Comparison of ENCODE assay signal across 25 cellular contexts in genomic region chr10:116878123-116878522, GRCh38. TPM values are rescaled to one million over a fixed set of nuclear protein-coding genes. Genes with fewer than 3 reads are reported as not detected.
DNase-seq lines count a peak whose midpoint lies in the region; ATAC-seq, FAIRE-seq and TF ChIP-seq lines count a peak whose summit lies in the region.
"Had no signal": no experiment of that assay in that cellular context is flagged by ENCODE, and none has a peak within 500 bp of the region (broad histone marks: within the 10 kb centered on the region; RNA-seq: fewer than 3 reads in every experiment).

No MANE protein-coding gene starts in this region.

- 0 out of 2 replicates have a peak, but pooled peaks cover 4% of the 10 kb centered on the region for H3K27me3 ChIP-seq in HCT116 (ENCODE audit: insufficient read depth, low read length)
- peaks cover 1 to 2% of the 10 kb centered on the region in 2 experiments for H3K27me3 ChIP-seq in endothelial cell of umbilical vein (ENCODE audit: control insufficient read depth in 2 of 2, insufficient read depth in 2 of 2, low read length in 2 of 2)
- H3K27me3 ChIP-seq: BLaER1 had no signal

- H3K4me1 ChIP-seq in HCT116 (ENCODE audit: control insufficient read depth in 1 of 2, insufficient read depth in 2 of 2, low read length in 2 of 2) = no peaks in the 10 kb centered on the region
- no peaks in the 10 kb centered on the region for H3K4me1 ChIP-seq in endothelial cell of umbilical vein (ENCODE audit: control insufficient read depth, extremely low read depth, insufficient read depth, low read length)
- H3K4me1 ChIP-seq: BLaER1 had no signal

- TF ChIP-seq CTCF in HCT116 (IDR thresholded peaks at IDR 0.05 in 2 of 3, conservative IDR thresholded peaks at IDR 0.05 in 1 of 3; ENCODE audit: borderline replicate concordance in 1 of 3, insufficient read depth in 1 of 3, low read depth in 2 of 3, low read length in 2 of 3) (no peak), endothelial cell of umbilical vein (IDR thresholded peaks at IDR 0.05; ENCODE audit: extremely low read depth in 1 of 2, insufficient read depth in 1 of 2, low read depth in 1 of 2, low read length in 2 of 2) (no peak)

- H3K27ac ChIP-seq in HCT116 (ENCODE audit: low read depth, low read length) = no peak overlapping the region
- H3K27ac ChIP-seq in endothelial cell of umbilical vein (ENCODE audit: insufficient read depth, low read depth, low read length) = no peak overlapping the region
- H3K27ac ChIP-seq: BLaER1 had no signal

- H3K9ac ChIP-seq in HCT116 (ENCODE audit: low read length) = no peak overlapping the region
- no peak overlapping the region for H3K9ac ChIP-seq in endothelial cell of umbilical vein (replicated peaks; ENCODE audit: extremely low read depth, insufficient read depth, low read length)
- H3K9ac ChIP-seq: BLaER1 had no signal

- dilution Hi-C loops in endothelial cell of umbilical vein (cut with MboI; ENCODE audit: extremely low pct_ligation_motif_present, low sequenced_read_pairs) = no loop called here

- H3K4me3 ChIP-seq in HCT116 (replicated peaks in 1 of 2; ENCODE audit: low read depth in 1 of 2, low read length in 2 of 2) = no peak overlapping the region
- no peak overlapping the region for H3K4me3 ChIP-seq in endothelial cell of umbilical vein (replicated peaks in 1 of 3; ENCODE audit: insufficient read depth in 1 of 3, low read depth in 1 of 3, low read length in 3 of 3)
- H3K4me3 ChIP-seq: BLaER1 had no signal

- H4K20me1 ChIP-seq in HCT116 (ENCODE audit: insufficient read depth) = no peaks in the 10 kb centered on the region
- H4K20me1 ChIP-seq in endothelial cell of umbilical vein (replicated peaks; ENCODE audit: control insufficient read depth, extremely low read depth, insufficient read depth, low read length) = no peaks in the 10 kb centered on the region
- H4K20me1 ChIP-seq: BLaER1 had no signal

- no peaks in the 10 kb centered on the region for H3K79me2 ChIP-seq in HCT116 (ENCODE audit: insufficient read depth, low read length)
- H3K79me2 ChIP-seq in endothelial cell of umbilical vein (ENCODE audit: control insufficient read depth, insufficient read depth, low read length) = no peaks in the 10 kb centered on the region

- no peak for TF ChIP-seq RAD21 in HCT116 (IDR thresholded peaks at IDR 0.05; ENCODE audit: low read depth)

- CTCF ChIA-PET in HCT116 (lab: Charles Lee) (no interaction called here), endothelial cell of umbilical vein (lab: Charles Lee) (no interaction called here)

- RAD21 ChIA-PET in HCT116 (lab: Charles Lee; ENCODE audit: low non-redundant PET in 1 of 2, low total read pairs in 2 of 2, uncharacterized antibody in 2 of 2, unreplicated experiment in 2 of 2) = no interaction called here

- BruUV-seq in HCT116 (replicated peaks; lab: Mats Ljungman, UMichigan) = TSS peak; percentile 30
- BruUV-seq in endothelial cell of umbilical vein (replicated peaks; lab: Mats Ljungman, UMichigan) = TSS peak; percentile 9

- H3K9me1 ChIP-seq in endothelial cell of umbilical vein (replicated peaks; ENCODE audit: control insufficient read depth, extremely low read depth, insufficient read depth, low read length) = no peaks in the 10 kb centered on the region

- no peak for FAIRE-seq in endothelial cell of umbilical vein (lab: Jason Lieb, UNC)
- FAIRE-seq: GM12891, GM19239, H54 had no signal

- H3K36me3 ChIP-seq in HCT116 (ENCODE audit: control insufficient read depth in 1 of 2, insufficient read depth in 2 of 2, low read length in 2 of 2) (peaks cover 0 to 6% of the 10 kb centered on the region in 2 experiments; a peak in 1 of 4 replicates), endothelial cell of umbilical vein (ENCODE audit: control insufficient read depth in 2 of 2, extremely low read depth in 1 of 2, insufficient read depth in 2 of 2, low read length in 2 of 2) (no peaks in the 10 kb centered on the region)
- H3K36me3 ChIP-seq: BLaER1 had no signal

- TF ChIP-seq POLR2A in HCT116 (IDR thresholded peaks at IDR 0.05; ENCODE audit: borderline replicate concordance, extremely low read depth, insufficient read depth, insufficient read length) (no peak), endothelial cell of umbilical vein (IDR thresholded peaks at IDR 0.05; ENCODE audit: low read depth, low read length) (no peak)

- DNase-seq in Ammon's horn (ENCODE audit: low spot score) (peak; percentile 18), HCT116 (ENCODE audit: low read depth, low spot score) (no peak), NCI-H69 (lab: John Stamatoyannopoulos, UW) (peak; percentile 72), endothelial cell of umbilical vein (ENCODE audit: low read depth, low spot score) (no peak)
- DNase-seq in activated T-cell treated with anti-CD3 and anti-CD28 coated beads, Interleukin-2, amount 50 U/mL, for 1 hour = no peak
- no peak for DNase-seq in stimulated activated CD4-positive, alpha-beta T cell treated with anti-CD3 and anti-CD28 coated beads, Interleukin-4, amount 100 ng/mL, for 24 hours
- DNase-seq in activated CD4-positive, CD25-positive, alpha-beta regulatory T cell (lab: John Stamatoyannopoulos, UW) = no peak
- DNase-seq: CD4-positive, CD25-positive, alpha-beta regulatory T cell; EL; GF-D8; Karpas-422; NCI-H1092; NCI-H1417 treated with DMSO at 0.1 percent for 48 hours; NCI-H1694 treated with DMSO at 0.1 percent for 48 hours; NCI-H510A treated with DMSO at 0.1 percent for 48 hours; NCI-H748 treated with DMSO at 0.1 percent for 48 hours; NK-92 treated with Interleukin-12 subunit alpha and Interleukin-12 subunit beta, amount 100 ng/mL, for 24 hours; RPMI8226; SHP77 had no signal

- H2AFZ ChIP-seq in HCT116 (ENCODE audit: low read depth, low read length, poor library complexity, severe bottlenecking) = no peak overlapping the region
- no peak overlapping the region for H2AFZ ChIP-seq in endothelial cell of umbilical vein (ENCODE audit: low read depth, low read length)

- intact Hi-C loops in HCT116 (cut with micrococcal nuclease) (no loop called here), endothelial cell of umbilical vein (cut with micrococcal nuclease) (no loop called here)

- no peak overlapping the region for H3K4me2 ChIP-seq in HCT116 (ENCODE audit: low read length)
- H3K4me2 ChIP-seq in endothelial cell of umbilical vein (ENCODE audit: insufficient read depth, low read length) = no peak overlapping the region
- H3K4me2 ChIP-seq: BLaER1 had no signal

- no peaks in the 10 kb centered on the region for H3K9me2 ChIP-seq in HCT116 (ENCODE audit: insufficient read depth)

- H3K9me3 ChIP-seq in HCT116 (ENCODE audit: control insufficient read depth in 1 of 2, insufficient read depth in 1 of 2, low read depth in 1 of 2, low read length in 2 of 2) = no peaks in the 10 kb centered on the region
- no peaks in the 10 kb centered on the region for H3K9me3 ChIP-seq in endothelial cell of umbilical vein (replicated peaks; ENCODE audit: control insufficient read depth, insufficient read depth, low read length)
- H3K9me3 ChIP-seq: BLaER1 had no signal

- POLR2A ChIA-PET in HCT116 (lab: Charles Lee) (no interaction called here), endothelial cell of umbilical vein (lab: Charles Lee) (no interaction called here)

- no peak for ATAC-seq in HCT116

TF ChIP-seq in HCT116, 20 proteins besides CTCF, POLR2A, EP300 and RAD21:
- TF ChIP-seq ZNF274 (IDR thresholded peaks at IDR 0.05; ENCODE audit: low read depth, low read length) (no peak), FOSL1 (IDR thresholded peaks at IDR 0.05; ENCODE audit: low read depth) (no peak)

TF ChIP-seq in endothelial cell of umbilical vein, 7 proteins besides CTCF, POLR2A, EP300 and RAD21:
- TF ChIP-seq JUN (IDR thresholded peaks at IDR 0.05; ENCODE audit: borderline replicate concordance, insufficient read depth, insufficient read length, low read depth) (no peak), GATA2 (IDR thresholded peaks at IDR 0.05; ENCODE audit: insufficient read depth, insufficient read length, low read depth, low read length) (no peak), EZH2 (IDR thresholded peaks at IDR 0.05; ENCODE audit: borderline replicate concordance, low read depth, low read length, severe bottlenecking) (no peak), FOS (IDR thresholded peaks at IDR 0.05; ENCODE audit: borderline replicate concordance, insufficient read depth, low read length) (no peak), MYC (IDR thresholded peaks at IDR 0.05; ENCODE audit: low read depth, low read length) (no peak), MAX (IDR thresholded peaks at IDR 0.05; ENCODE audit: insufficient read depth, insufficient read length) (no peak), POLR2AphosphoS5 (IDR thresholded peaks at IDR 0.05; ENCODE audit: insufficient read depth, low read depth, low read length) (no peak)

RNA-seq across cellular contexts. Expression of gene ENO4, which starts 28.8 kb away (rescaled TPM):
- total RNA-seq in HCT116 (2021; ENCODE audit: unreplicated experiment) (0.22 TPM), endothelial cell of umbilical vein (not detected in 2 replicates)
- 0.31 and 0.51 TPM in 2 replicates for polyA plus RNA-seq in HCT116 (2012)
- 0.08 TPM in 1 of 2 replicates, not detected in the other for polyA plus RNA-seq in endothelial cell of umbilical vein
- polyA plus RNA-seq in endothelial cell of umbilical vein (2011; cell fraction: cytosol; rRNA removed) = 0.05 and 0.08 TPM in 2 replicates
- polyA plus RNA-seq in endothelial cell of umbilical vein (2011; cell fraction: nucleus; rRNA removed) = 0.07 and 0.10 TPM in 2 replicates
- polyA plus RNA-seq in endothelial cell of umbilical vein (2012) = 0.23 and 0.78 TPM in 2 replicates
- polyA minus RNA-seq in endothelial cell of umbilical vein = not detected in 2 replicates
- not detected for polyA minus RNA-seq in endothelial cell of umbilical vein (2011; cell fraction: cytosol; rRNA and poly(A)+ RNA removed)
- polyA minus RNA-seq in endothelial cell of umbilical vein (2011; cell fraction: nucleus; rRNA and poly(A)+ RNA removed) = not detected in 2 replicates
- total RNA-seq: CD4-positive, CD25-positive, alpha-beta regulatory T cell; HT-29; PC-3 had no signal
- polyA plus RNA-seq: CD4-positive, CD25-positive, alpha-beta regulatory T cell had no signal

Comparison
In these comparisons a context has a peak if more than half of its experiments do, and no peak if none do; other contexts are left out.
1. DNase-seq: peak in Ammon's horn (single experiment) and NCI-H69 (single experiment); none in HCT116 (single experiment), endothelial cell of umbilical vein (single experiment), activated T-cell treated with anti-CD3 and anti-CD28 coated beads, Interleukin-2, amount 50 U/mL, for 1 hour (single experiment), stimulated activated CD4-positive, alpha-beta T cell treated with anti-CD3 and anti-CD28 coated beads, Interleukin-4, amount 100 ng/mL, for 24 hours (single experiment) and activated CD4-positive, CD25-positive, alpha-beta regulatory T cell (0 of 4).